Comparison of ENCODE assay signal across 12 cellular contexts in genomic region chr5:157729858-157730257, GRCh38. TPM values are rescaled to one million over a fixed set of nuclear protein-coding genes. Genes with fewer than 3 reads are reported as not detected.
DNase-seq lines count a peak whose midpoint lies in the region; ATAC-seq, FAIRE-seq and TF ChIP-seq lines count a peak whose summit lies in the region.
"Had no signal": no experiment of that assay in that cellular context is flagged by ENCODE, and none has a peak within 500 bp of the region (broad histone marks: within the 10 kb centered on the region; RNA-seq: fewer than 3 reads in every experiment).

No MANE protein-coding gene starts in this region.

- H3K9me3 ChIP-seq in MM.1S (replicated peaks; ENCODE audit: insufficient read depth, low read length) (no peaks in the 10 kb centered on the region), right cardiac atrium (ENCODE audit: control insufficient read depth, low read length) (no peaks in the 10 kb centered on the region)
- H3K9me3 ChIP-seq: gastroesophageal sphincter, suprapubic skin had no signal

- H3K79me2 ChIP-seq in MM.1S (ENCODE audit: low read length) = no peaks in the 10 kb centered on the region

- no peaks in the 10 kb centered on the region for H3K27me3 ChIP-seq in MM.1S (replicated peaks; ENCODE audit: insufficient read depth, low read length)
- no peaks in the 10 kb centered on the region for H3K27me3 ChIP-seq in right cardiac atrium (ENCODE audit: control insufficient read depth, insufficient read depth)
- H3K27me3 ChIP-seq in dorsolateral prefrontal cortex = no peaks in the 10 kb centered on the region
- H3K27me3 ChIP-seq: gastroesophageal sphincter, suprapubic skin had no signal

- H3K9ac ChIP-seq in MM.1S (ENCODE audit: low read length) = no peak overlapping the region

- no peak for DNase-seq in GM12892 (ENCODE audit: insufficient read length)
- DNase-seq in MM.1S = peak; percentile 24
- DNase-seq in right cardiac atrium = no peak
- no peak for DNase-seq in D341Med (ENCODE audit: low spot score)
- DNase-seq in Kasumi-1 (lab: John Stamatoyannopoulos, UW) = no peak
- DNase-seq in dorsolateral prefrontal cortex = no peak
- DNase-seq: H9, NCI-H2029 treated with DMSO at 0.1 percent for 48 hours had no signal

- no peaks in the 10 kb centered on the region for H4K20me1 ChIP-seq in MM.1S (ENCODE audit: insufficient read depth, low read length)

- no peak overlapping the region for H3K27ac ChIP-seq in MM.1S (ENCODE audit: low read length)
- no peak overlapping the region for H3K27ac ChIP-seq in right cardiac atrium (ENCODE audit: low read length)
- no peak overlapping the region for H3K27ac ChIP-seq in dorsolateral prefrontal cortex
- H3K27ac ChIP-seq: gastroesophageal sphincter, suprapubic skin had no signal

- intact Hi-C loops in right cardiac atrium (cut with DNase I) (no loop called here), dorsolateral prefrontal cortex (cut with DNase I) (loop anchor here in 1 of 2 donors (2.0 kb wide), 1 partner anchor 587 kb away; the partner anchor contains the start of gene MED7)

- FAIRE-seq in GM12892 (lab: Jason Lieb, UNC) = peak; percentile 90

- H3F3A ChIP-seq in MM.1S (ENCODE audit: insufficient read depth, low read length) = no peaks in the 10 kb centered on the region

- no peaks in the 10 kb centered on the region for H3K9me2 ChIP-seq in MM.1S (replicated peaks; ENCODE audit: insufficient read depth, low read length)

- H3K36me3 ChIP-seq in MM.1S (replicated peaks; ENCODE audit: insufficient read depth, low read length) = no peaks in the 10 kb centered on the region

- H3K4me3 ChIP-seq in MM.1S (ENCODE audit: low read length) (no peak overlapping the region), right cardiac atrium (ENCODE audit: low read length) (no peak overlapping the region), dorsolateral prefrontal cortex (no peak overlapping the region)
- H3K4me3 ChIP-seq: gastroesophageal sphincter, suprapubic skin had no signal

- no peak for TF ChIP-seq POLR2A in GM12892 (IDR thresholded peaks at IDR 0.05; ENCODE audit: low read depth, low read length)

- H2AFZ ChIP-seq in MM.1S (ENCODE audit: low read length) = no peak overlapping the region

- H3K4me1 ChIP-seq in MM.1S (ENCODE audit: low read length) (peaks cover 15% of the 10 kb centered on the region), right cardiac atrium (ENCODE audit: control insufficient read depth, insufficient read depth, low read length) (no peaks in the 10 kb centered on the region)

- H3K4me2 ChIP-seq in MM.1S (ENCODE audit: low read depth, low read length) = no peak overlapping the region

- TF ChIP-seq CTCF in MM.1S (IDR thresholded peaks at IDR 0.05; ENCODE audit: low read length) (no peak), dorsolateral prefrontal cortex (IDR thresholded peaks at IDR 0.05 in 54 of 56, conservative IDR thresholded peaks at IDR 0.05 in 2 of 56; ENCODE audit: low read depth in 1 of 56, partially characterized antibody in 56 of 56) (no peak)

- ATAC-seq in GM19351 (IDR thresholded peaks at IDR 0.05; ENCODE audit: unreplicated experiment) = peak; percentile 59
- peak; percentile 62 for ATAC-seq in HG02884 (IDR thresholded peaks at IDR 0.05; ENCODE audit: unreplicated experiment)
- ATAC-seq in right cardiac atrium = no peak
- ATAC-seq: gastroesophageal sphincter had no signal

RNA-seq across cellular contexts. Expression of gene THG1L, which starts 1.4 kb away (rescaled TPM):
- 23.6 TPM for polyA plus RNA-seq in GM12892 (2012; ENCODE audit: missing spikeins)
- total RNA-seq in right cardiac atrium (10 to 100 TPM in 1 of 4 donors, 1 to 10 TPM in 3; 6.3 to 11.6 (median 7.3) TPM), dorsolateral prefrontal cortex (1 to 10 TPM; 2.4 to 8.6 (median 5.0) TPM)
- polyA plus RNA-seq in right cardiac atrium = 5.4 TPM

RNA-seq across cellular contexts. Expression of gene LSM11, which starts 13.7 kb away (rescaled TPM):
- 1.7 TPM for polyA plus RNA-seq in GM12892 (2012; ENCODE audit: missing spikeins)
- total RNA-seq in right cardiac atrium (1 to 10 TPM; 1.7 to 2.5 (median 1.9) TPM), dorsolateral prefrontal cortex (10 to 100 TPM in 115 of 120 experiments, 1 to 10 TPM in 5; 6.5 to 28.4 (median 16.7) TPM)
- polyA plus RNA-seq in right cardiac atrium = 0.84 TPM

RNA-seq across cellular contexts. Expression of gene C5orf52, which starts 58.5 kb away (rescaled TPM):
- not detected for polyA plus RNA-seq in GM12892 (2012; ENCODE audit: missing spikeins)
- total RNA-seq in right cardiac atrium (not detected), dorsolateral prefrontal cortex (under 1 TPM in 2 of 120 experiments, not detected in 118; 0.78 to 0.81 TPM)
- polyA plus RNA-seq in right cardiac atrium = not detected
- total RNA-seq: gastroesophageal sphincter, H9, suprapubic skin had no signal

Comparison
In these comparisons a context has a peak if more than half of its experiments do, and no peak if none do; other contexts are left out.
1. ATAC-seq: peak in GM19351 (single experiment) and HG02884 (single experiment); none in right cardiac atrium (0 of 2).